8 cellular contexts compared by ENCODE assay signal in the genomic region with DNA sequence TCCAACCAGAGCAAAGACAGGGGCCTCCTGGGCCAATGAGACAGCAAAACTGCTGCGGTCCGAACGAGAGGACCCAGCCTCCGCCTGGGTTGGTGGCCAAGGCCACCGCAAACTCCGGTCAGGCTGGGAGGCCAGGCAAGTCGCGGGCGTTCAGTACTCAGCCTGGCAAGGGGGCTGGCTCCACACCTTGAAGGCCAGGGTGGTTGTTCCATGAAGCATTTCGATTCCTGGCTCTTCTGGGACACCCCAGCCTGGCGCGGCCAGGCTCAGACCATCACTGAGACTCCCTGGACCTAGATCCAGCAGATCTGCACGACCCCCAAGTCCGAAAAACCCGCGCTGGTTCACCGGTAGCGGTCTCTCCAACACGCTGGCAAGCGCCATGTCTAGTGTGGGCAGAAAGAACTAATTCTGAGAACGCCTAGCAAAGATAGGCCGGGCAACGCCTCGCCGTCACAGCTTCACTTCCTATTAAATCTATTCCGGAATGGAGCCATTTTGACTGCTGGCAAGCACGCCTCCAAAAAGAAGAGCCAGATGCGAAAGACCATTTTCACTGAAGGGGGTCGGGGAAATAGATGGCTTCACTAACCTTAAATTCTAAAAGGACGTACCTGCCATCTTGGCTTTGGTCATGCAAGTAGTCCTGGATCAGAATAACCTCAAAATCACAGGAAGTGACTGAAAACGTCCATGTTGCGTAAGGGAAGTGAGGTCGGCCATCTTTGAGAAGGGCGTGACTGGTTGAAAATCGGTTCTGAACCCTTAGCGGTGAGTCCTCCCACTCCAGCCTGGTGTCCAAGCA. TPM values are rescaled to one million over a fixed set of nuclear protein-coding genes. Genes with fewer than 3 reads are reported as not detected.
DNase-seq lines count a peak whose midpoint lies in the region; ATAC-seq and TF ChIP-seq lines count a peak whose summit lies in the region.

A gene (minus strand): TSS at position 403 of the 805 bp plus-strand sequence. CDS start 19 bp downstream, at position 384.

- H3K9ac ChIP-seq in adipocyte (ENCODE audit: low read length) = peak within 1 kb of the TSS; percentile 100

- H3K9me3 ChIP-seq in adipocyte (ENCODE audit: control insufficient read depth, low read length) (no peaks in the 10 kb centered on the region), right atrium auricular region (no peaks in the 10 kb centered on the region)

- peaks cover 27% of the 10 kb centered on the region for H3K36me3 ChIP-seq in adipocyte (ENCODE audit: control insufficient read depth, insufficient read depth, low read length, severe bottlenecking)
- peaks cover 37% of the 10 kb centered on the region for H3K36me3 ChIP-seq in right atrium auricular region

- H3K4me3 ChIP-seq in GM12875 (ENCODE audit: low read depth, low read length) = peak within 1 kb of the TSS; percentile 60
- peak within 1 kb of the TSS; percentile 97 for H3K4me3 ChIP-seq in adipocyte (ENCODE audit: low read length)
- peak within 1 kb of the TSS; percentile 80 for H3K4me3 ChIP-seq in right atrium auricular region

- H3K4me1 ChIP-seq in adipocyte (ENCODE audit: control insufficient read depth, insufficient read depth, low read length) (peaks cover 14% of the 10 kb centered on the region), right atrium auricular region (peaks cover 0 to 21% of the 10 kb centered on the region in 2 donors)

- peak; percentile 93 for ATAC-seq in HG02759 (IDR thresholded peaks at IDR 0.05; ENCODE audit: unreplicated experiment)

- H3K27me3 ChIP-seq in adipocyte (replicated peaks; ENCODE audit: control insufficient read depth, insufficient read depth, low read length) (no peaks in the 10 kb centered on the region), right atrium auricular region (no peaks in the 10 kb centered on the region)

- peak; percentile 97 for DNase-seq in RKO (ENCODE audit: low spot score)
- DNase-seq in adipocyte (ENCODE audit: low read depth) = peak; percentile 97
- DNase-seq in right atrium auricular region (ENCODE audit: low spot score) = peak; percentile 93
- peak; percentile 97 for DNase-seq in retina
- DNase-seq in effector CD8-positive, alpha-beta T cell (lab: John Stamatoyannopoulos, UW) = no peak
- DNase-seq in GDM1 (lab: John Stamatoyannopoulos, UW) = no peak

- no peak for TF ChIP-seq CTCF in GM12875 (IDR thresholded peaks at IDR 0.05; ENCODE audit: borderline replicate concordance, insufficient read depth, low read depth, low read length)
- no peak for TF ChIP-seq CTCF in right atrium auricular region (IDR thresholded peaks at IDR 0.05)

- peak within 1 kb of the TSS; percentile 92 to 95 for H3K27ac ChIP-seq in right atrium auricular region

RNA-seq across cellular contexts. Expression of the gene that starts here (rescaled TPM):
- total RNA-seq in right atrium auricular region = 100 to 1,000 TPM; 105 to 122 TPM

Comparison
In these comparisons a context has a peak if more than half of its experiments do, and no peak if none do; other contexts are left out.
1. DNase-seq: peak in RKO (single experiment), adipocyte (single experiment), right atrium auricular region (single experiment) and retina (single experiment); none in effector CD8-positive, alpha-beta T cell (single experiment) and GDM1 (single experiment).
2. Peak in every context shown above with its lines, with median percentiles within 50 percentile points of each other: H3K4me3 ChIP-seq.